In the genomic region with DNA sequence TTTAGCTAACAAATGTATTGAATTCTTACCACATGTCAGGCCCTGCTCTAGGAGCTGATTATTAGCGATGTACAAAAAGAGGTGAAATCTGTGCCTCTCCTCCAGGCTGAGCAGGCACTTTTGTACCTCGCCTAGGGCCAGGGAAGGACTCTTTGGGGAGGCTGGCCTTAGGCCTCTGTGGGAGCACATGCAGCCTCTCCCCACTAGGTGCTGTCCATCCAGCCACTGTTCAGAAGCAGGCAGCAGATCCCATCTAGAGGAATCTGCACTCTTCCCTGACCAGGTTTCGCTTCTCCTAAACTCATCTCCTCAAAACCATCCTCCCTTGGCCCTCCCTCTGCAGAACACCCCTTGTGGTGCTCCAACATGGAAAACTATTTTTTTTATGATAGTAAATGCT, we compare ENCODE assay signal across 1 cellular context.
TF ChIP-seq lines count a peak whose summit lies in the region.

No MANE protein-coding gene starts in this region.

TF ChIP-seq in GM12878, 131 proteins besides CTCF, POLR2A, EP300 and RAD21 (continued from another document):
- no peak for TF ChIP-seq BMI1 (IDR thresholded peaks at IDR 0.05; ENCODE audit: borderline replicate concordance)
- no peak for TF ChIP-seq RELA (IDR thresholded peaks at IDR 0.05; ENCODE audit: borderline replicate concordance, partially characterized antibody)
- TF ChIP-seq ATF7 (IDR thresholded peaks at IDR 0.05; ENCODE audit: low read depth) = no peak
- TF ChIP-seq NR2C2 (IDR thresholded peaks at IDR 0.05; ENCODE audit: borderline replicate concordance, control insufficient read depth, insufficient read length, low read depth) = no peak
- TF ChIP-seq PAX8 (IDR thresholded peaks at IDR 0.05) = no peak
- TF ChIP-seq WRNIP1 (IDR thresholded peaks at IDR 0.05; ENCODE audit: borderline replicate concordance, low read depth, low read length) = no peak
- no peak for TF ChIP-seq MTA3 (IDR thresholded peaks at IDR 0.05; ENCODE audit: borderline replicate concordance, low read length)
- TF ChIP-seq NRF1 (conservative IDR thresholded peaks at IDR 0.05; ENCODE audit: low read depth, low read length) = no peak
- TF ChIP-seq, protein P1, sequence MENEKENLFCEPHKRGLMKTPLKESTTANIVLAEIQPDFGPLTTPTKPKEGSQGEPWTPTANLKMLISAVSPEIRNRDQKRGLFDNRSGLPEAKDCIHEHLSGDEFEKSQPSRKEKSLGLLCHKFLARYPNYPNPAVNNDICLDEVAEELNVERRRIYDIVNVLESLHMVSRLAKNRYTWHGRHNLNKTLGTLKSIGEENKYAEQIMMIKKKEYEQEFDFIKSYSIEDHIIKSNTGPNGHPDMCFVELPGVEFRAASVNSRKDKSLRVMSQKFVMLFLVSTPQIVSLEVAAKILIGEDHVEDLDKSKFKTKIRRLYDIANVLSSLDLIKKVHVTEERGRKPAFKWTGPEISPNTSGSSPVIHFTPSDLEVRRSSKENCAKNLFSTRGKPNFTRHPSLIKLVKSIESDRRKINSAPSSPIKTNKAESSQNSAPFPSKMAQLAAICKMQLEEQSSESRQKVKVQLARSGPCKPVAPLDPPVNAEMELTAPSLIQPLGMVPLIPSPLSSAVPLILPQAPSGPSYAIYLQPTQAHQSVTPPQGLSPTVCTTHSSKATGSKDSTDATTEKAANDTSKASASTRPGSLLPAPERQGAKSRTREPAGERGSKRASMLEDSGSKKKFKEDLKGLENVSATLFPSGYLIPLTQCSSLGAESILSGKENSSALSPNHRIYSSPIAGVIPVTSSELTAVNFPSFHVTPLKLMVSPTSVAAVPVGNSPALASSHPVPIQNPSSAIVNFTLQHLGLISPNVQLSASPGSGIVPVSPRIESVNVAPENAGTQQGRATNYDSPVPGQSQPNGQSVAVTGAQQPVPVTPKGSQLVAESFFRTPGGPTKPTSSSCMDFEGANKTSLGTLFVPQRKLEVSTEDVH (IDR thresholded peaks at IDR 0.05; ENCODE audit: low read depth, partially characterized antibody) = no peak
- no peak for TF ChIP-seq KAT2A (conservative IDR thresholded peaks at IDR 0.05; ENCODE audit: control insufficient read depth, low read depth, low read length)
